Comparison of ENCODE assay signal across 8 cellular contexts in the genomic region with DNA sequence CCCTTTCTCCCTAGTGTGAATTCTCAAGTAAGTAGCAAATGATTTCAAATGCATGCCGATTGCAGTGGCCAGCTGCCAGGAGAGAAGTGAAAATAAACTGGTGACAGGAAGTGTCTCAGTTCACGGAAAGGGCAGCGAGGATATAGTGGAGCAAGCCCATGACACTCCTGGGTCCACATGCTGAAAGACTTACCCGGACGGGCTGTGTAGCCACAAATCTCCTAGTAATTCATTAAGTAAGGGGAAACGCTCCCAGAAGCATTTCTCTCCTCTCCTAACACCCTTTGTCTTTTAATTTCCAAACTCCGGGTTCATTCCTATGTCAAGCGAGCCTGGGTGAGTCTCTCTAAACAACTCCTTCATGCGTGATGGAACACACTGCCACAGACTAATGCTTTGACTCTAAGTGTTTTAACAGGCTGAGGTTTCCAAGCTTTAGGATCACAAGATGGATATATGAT.
DNase-seq lines count a peak whose midpoint lies in the region; ATAC-seq lines count a peak whose summit lies in the region.

No MANE protein-coding gene starts in this region.

- peak overlapping the region; percentile 14 to 53 for H3K9ac ChIP-seq in stomach smooth muscle (ENCODE audit: low read length in 2 of 2)

- H3K9me3 Mint-ChIP-seq in activated T-cell treated with anti-CD3 and anti-CD28 coated beads, Interleukin-2, amount 50 U/mL, for 72 hours: no peaks in the 10 kb centered on the region

- H3K4me1 ChIP-seq in stomach smooth muscle (ENCODE audit: control insufficient read depth, insufficient read depth, low read length): peaks cover 2% of the 10 kb centered on the region

- peaks cover 9% of the 10 kb centered on the region for H3K4me1 Mint-ChIP-seq in activated T-cell treated with anti-CD3 and anti-CD28 coated beads, Interleukin-2, amount 50 U/mL, for 72 hours (ENCODE audit: low read depth)

- DNase-seq in activated T-cell treated with anti-CD3 and anti-CD28 coated beads, Interleukin-2, amount 50 U/mL, for 72 hours: no peak
- DNase-seq in activated T-cell treated with anti-CD3 and anti-CD28 coated beads, Interleukin-2, amount 50 U/mL, for 1 hour: no peak
- DNase-seq in astrocyte of the hippocampus (ENCODE audit: low read depth, low spot score): peak; percentile 93
- peak; percentile 80 for DNase-seq in kidney tubule cell (ENCODE audit: low spot score)
- no peak for DNase-seq in T1000 (lab: John Stamatoyannopoulos, UW)
- no peak for DNase-seq in NCI-H82 (lab: John Stamatoyannopoulos, UW)

- no peaks in the 10 kb centered on the region for H3K27me3 ChIP-seq in stomach smooth muscle (ENCODE audit: control insufficient read depth in 1 of 2, insufficient read depth in 2 of 2, low read length in 2 of 2)

- no peak for ATAC-seq in activated T-cell treated with anti-CD3 and anti-CD28 coated beads, Interleukin-2, amount 50 U/mL, for 72 hours (replicated peaks in 1 of 2)
- ATAC-seq in HG02885 (IDR thresholded peaks at IDR 0.05; ENCODE audit: poor library complexity, unreplicated experiment): no peak

- no peaks in the 10 kb centered on the region for H3K36me3 Mint-ChIP-seq in activated T-cell treated with anti-CD3 and anti-CD28 coated beads, Interleukin-2, amount 50 U/mL, for 72 hours (ENCODE audit: insufficient read depth in 2 of 2)

- H3K27me3 Mint-ChIP-seq in activated T-cell treated with anti-CD3 and anti-CD28 coated beads, Interleukin-2, amount 50 U/mL, for 72 hours (ENCODE audit: low read depth): peaks cover 17% of the 10 kb centered on the region

- no peak overlapping the region for H3K27ac ChIP-seq in stomach smooth muscle (ENCODE audit: low read length)

- peak overlapping the region; percentile 60 to 69 for H3K4me3 ChIP-seq in stomach smooth muscle (ENCODE audit: low read length in 2 of 2)

- H3K27ac Mint-ChIP-seq in activated T-cell treated with anti-CD3 and anti-CD28 coated beads, Interleukin-2, amount 50 U/mL, for 72 hours: no peak overlapping the region

- peak overlapping the region; percentile 19 to 48 for H3K4me3 Mint-ChIP-seq in activated T-cell treated with anti-CD3 and anti-CD28 coated beads, Interleukin-2, amount 50 U/mL, for 72 hours

- no peaks in the 10 kb centered on the region for H3K36me3 ChIP-seq in stomach smooth muscle (ENCODE audit: control insufficient read depth in 2 of 2, insufficient read depth in 2 of 2, low read length in 2 of 2)

- no peaks in the 10 kb centered on the region for H3K9me3 ChIP-seq in stomach smooth muscle (ENCODE audit: control insufficient read depth in 2 of 2, low read length in 2 of 2)

Comparison
In these comparisons a context has a peak if more than half of its experiments do, and no peak if none do; other contexts are left out.
1. DNase-seq: peak in astrocyte of the hippocampus (single experiment) and kidney tubule cell (single experiment); none in activated T-cell treated with anti-CD3 and anti-CD28 coated beads, Interleukin-2, amount 50 U/mL, for 72 hours (0 of 2), activated T-cell treated with anti-CD3 and anti-CD28 coated beads, Interleukin-2, amount 50 U/mL, for 1 hour (single experiment), T1000 (single experiment) and NCI-H82 (single experiment).